10 cellular contexts compared by ENCODE assay signal in the genomic region with DNA sequence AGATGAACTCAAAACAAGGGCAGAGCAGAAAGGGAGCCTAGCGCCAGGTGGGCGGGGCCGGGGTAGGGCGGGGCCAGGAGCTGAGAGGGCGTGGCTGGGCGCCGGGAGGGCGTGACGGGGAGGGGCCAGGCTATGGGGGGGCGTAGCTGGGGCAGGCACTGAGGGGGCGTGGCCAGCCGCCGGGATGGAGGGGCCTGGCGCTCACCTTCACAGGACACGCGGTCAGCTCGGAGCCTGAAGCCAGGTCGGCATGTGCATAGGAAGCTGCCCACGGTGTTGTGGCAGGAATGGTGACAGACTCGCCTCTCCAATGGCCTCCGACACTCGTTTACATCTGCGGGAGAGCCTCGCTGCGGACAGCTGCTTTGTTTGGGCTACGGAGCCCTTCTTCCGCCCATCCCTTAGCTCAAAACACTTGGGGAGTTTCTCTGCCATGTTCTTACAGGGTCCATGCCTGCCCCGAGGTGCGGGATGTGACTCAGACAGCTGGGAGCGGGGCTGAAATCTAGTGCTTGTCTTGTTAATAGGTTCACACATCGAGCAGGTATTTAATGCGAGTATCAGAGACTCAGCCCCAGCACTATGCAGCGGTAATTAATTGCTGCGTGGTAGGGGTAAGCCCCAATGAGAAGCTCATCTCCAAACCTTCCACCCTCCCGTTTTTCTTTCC. TPM values are rescaled to one million over a fixed set of nuclear protein-coding genes. Genes with fewer than 3 reads are reported as not detected.
DNase-seq lines count a peak whose midpoint lies in the region; ATAC-seq and TF ChIP-seq lines count a peak whose summit lies in the region.
"Had no signal": no experiment of that assay in that cellular context is flagged by ENCODE, and none has a peak within 500 bp of the region (broad histone marks: within the 10 kb centered on the region; RNA-seq: fewer than 3 reads in every experiment).

No MANE protein-coding gene starts in this region.

- no peak overlapping the region for H3K4me3 Mint-ChIP-seq in Calu3 (ENCODE audit: low read depth, unreplicated experiment)
- H3K4me3 Mint-ChIP-seq: nephron had no signal

- ATAC-seq in HG03045 (IDR thresholded peaks at IDR 0.05; ENCODE audit: unreplicated experiment) (no peak), HG03521 (IDR thresholded peaks at IDR 0.05; ENCODE audit: unreplicated experiment) (no peak), HG03280 (IDR thresholded peaks at IDR 0.05; ENCODE audit: unreplicated experiment) (no peak)

- H3K4me1 Mint-ChIP-seq in Calu3 (ENCODE audit: low read depth, unreplicated experiment), result no peaks in the 10 kb centered on the region

- no TSS peak for BruUV-seq in Calu3 (replicated peaks; lab: Mats Ljungman, UMichigan)

- intact Hi-C loops in Calu3 (cut with micrococcal nuclease; ENCODE audit: unreplicated experiment), result no loop called here

- peaks cover 59% of the 10 kb centered on the region for H3K27me3 Mint-ChIP-seq in Calu3 (ENCODE audit: unreplicated experiment)

- H3K36me3 Mint-ChIP-seq in Calu3 (ENCODE audit: insufficient read depth, unreplicated experiment), result no peaks in the 10 kb centered on the region

- H3K27ac Mint-ChIP-seq in Calu3 (ENCODE audit: unreplicated experiment), result no peak overlapping the region
- H3K27ac Mint-ChIP-seq: nephron had no signal

- DNase-seq in Calu3, result peak; percentile 18
- peak; percentile 41 for DNase-seq in NCI-H2029 (lab: John Stamatoyannopoulos, UW)
- DNase-seq in astrocyte of the hippocampus (ENCODE audit: low read depth, low spot score), result peak; percentile 66
- peak; percentile 58 to 81 for DNase-seq in lung microvascular endothelial cell (ENCODE audit: low read depth in 2 of 2)
- no peak for DNase-seq in T-helper 9 cell

- CTCF ChIA-PET in Calu3 (lab: Charles Lee), result no interaction called here

- no peaks in the 10 kb centered on the region for H3K9me3 Mint-ChIP-seq in Calu3 (ENCODE audit: low read depth, unreplicated experiment)
- H3K9me3 Mint-ChIP-seq: nephron had no signal

- no peak for TF ChIP-seq CTCF in Calu3 (IDR thresholded peaks at IDR 0.05; ENCODE audit: unreplicated experiment)

RNA-seq across cellular contexts. Expression of a gene that starts 13.4 kb away (rescaled TPM):
- total RNA-seq in Calu3 (2022), result 0.47 and 0.66 TPM in 2 replicates
- 0.60 and 2.2 TPM in 2 replicates for total RNA-seq in lung microvascular endothelial cell

RNA-seq across cellular contexts. Expression of a gene that starts 40.7 kb away (rescaled TPM):
- not detected in 2 replicates for total RNA-seq in Calu3 (2022)
- total RNA-seq in lung microvascular endothelial cell, result not detected in 2 replicates
- total RNA-seq: activated CD8-positive, alpha-beta memory T cell treated with anti-CD3 and anti-CD28 coated beads for 36 hours had no signal

RNA-seq across cellular contexts. Expression of a gene that starts 51.2 kb away (rescaled TPM):
- total RNA-seq in Calu3 (2022) (165 and 193 TPM in 2 replicates), lung microvascular endothelial cell (234 and 238 TPM in 2 replicates)

RNA-seq across cellular contexts. Expression of a gene that starts 51.3 kb away (rescaled TPM):
- 61.1 and 79.9 TPM in 2 replicates for total RNA-seq in Calu3 (2022)
- total RNA-seq in lung microvascular endothelial cell, result 10.0 and 14.5 TPM in 2 replicates

RNA-seq across cellular contexts. Expression of a gene that starts 59.6 kb away (rescaled TPM):
- total RNA-seq in Calu3 (2022) (not detected in 2 replicates), lung microvascular endothelial cell (not detected in 2 replicates)
- total RNA-seq: activated CD8-positive, alpha-beta memory T cell treated with anti-CD3 and anti-CD28 coated beads for 36 hours had no signal
